In genomic region chr22:21030032-21030431, GRCh38 we compare ENCODE assay signal across 23 cellular contexts. TPM values are rescaled to one million over a fixed set of nuclear protein-coding genes. Genes with fewer than 3 reads are reported as not detected.
"Had no signal": no experiment of that assay in that cellular context is flagged by ENCODE, and none has a peak within 500 bp of the region (broad histone marks: within the 10 kb centered on the region; RNA-seq: fewer than 3 reads in every experiment).

No MANE protein-coding gene starts in this region.

- H3K36me3 ChIP-seq: esophagus muscularis mucosa, ovary, right atrium auricular region, upper lobe of left lung, uterus had no signal

- H3K9me3 ChIP-seq: esophagus muscularis mucosa, gastrocnemius medialis, ovary, right atrium auricular region, upper lobe of left lung, uterus had no signal

- H3K9me3 Mint-ChIP-seq: dendritic cell treated with granulocyte-macrophage colony-stimulating factor and Interleukin-4, amounts not matched to agents 40 ng/mL and 50 ng/mL, for 4 days; effector memory CD8-positive, alpha-beta T cell; naive B cell; nephron had no signal

- H3K27me3 ChIP-seq: ovary, uterus had no signal

- FAIRE-seq: colon, small intestine had no signal

- ATAC-seq: effector memory CD8-positive, alpha-beta T cell; gastrocnemius medialis had no signal

- H3K4me3 Mint-ChIP-seq: dendritic cell treated with granulocyte-macrophage colony-stimulating factor and Interleukin-4, amounts not matched to agents 40 ng/mL and 50 ng/mL, for 4 days had no signal

- H3K36me3 Mint-ChIP-seq: naive B cell had no signal

- H3K27ac Mint-ChIP-seq: dendritic cell treated with granulocyte-macrophage colony-stimulating factor and Interleukin-4, amounts not matched to agents 40 ng/mL and 50 ng/mL, for 4 days; effector memory CD8-positive, alpha-beta T cell had no signal

- DNase-seq: effector memory CD8-positive, alpha-beta T cell; gastrocnemius medialis; mesendoderm; naive B cell; nucleus accumbens; ovary; small intestine; stimulated activated CD4-positive, alpha-beta T cell treated with anti-CD3 and anti-CD28 coated beads, Interleukin-12 subunit alpha, Interleukin-12 subunit beta, amount 100 ng/mL, for 4 hours; stimulated activated CD4-positive, alpha-beta T cell treated with anti-CD3 and anti-CD28 coated beads, Interleukin-2, amount 100 ng/mL, for 48 hours; stimulated activated naive CD4-positive, alpha-beta T cell treated with Interleukin-2 at 50 U/mL for 16 hours; upper lobe of left lung; uterus had no signal

- H3K4me3 ChIP-seq: esophagus muscularis mucosa, gastrocnemius medialis, ovary, right atrium auricular region, upper lobe of left lung, uterus had no signal

- H3K27ac ChIP-seq: epithelial cell of prostate, esophagus muscularis mucosa, gastrocnemius medialis, ovary, right atrium auricular region, upper lobe of left lung, uterus had no signal

RNA-seq across cellular contexts. Expression of gene SLC7A4, which starts 2.3 kb away (rescaled TPM):
- total RNA-seq: gastrocnemius medialis, lung microvascular endothelial cell had no signal

RNA-seq across cellular contexts. Expression of gene P2RX6, which starts 15.1 kb away (rescaled TPM):
- total RNA-seq: kidney epithelial cell, lung microvascular endothelial cell had no signal

RNA-seq across cellular contexts. Expression of gene LRRC74B, which starts 15.7 kb away (rescaled TPM):
- total RNA-seq: esophagus muscularis mucosa, fibroblast of villous mesenchyme, gastrocnemius medialis, kidney epithelial cell, liver, lung microvascular endothelial cell, posterior vena cava, right atrium auricular region had no signal
- polyA plus RNA-seq: liver had no signal
